ENCODE assay signal across 15 cellular contexts in the genomic region with DNA sequence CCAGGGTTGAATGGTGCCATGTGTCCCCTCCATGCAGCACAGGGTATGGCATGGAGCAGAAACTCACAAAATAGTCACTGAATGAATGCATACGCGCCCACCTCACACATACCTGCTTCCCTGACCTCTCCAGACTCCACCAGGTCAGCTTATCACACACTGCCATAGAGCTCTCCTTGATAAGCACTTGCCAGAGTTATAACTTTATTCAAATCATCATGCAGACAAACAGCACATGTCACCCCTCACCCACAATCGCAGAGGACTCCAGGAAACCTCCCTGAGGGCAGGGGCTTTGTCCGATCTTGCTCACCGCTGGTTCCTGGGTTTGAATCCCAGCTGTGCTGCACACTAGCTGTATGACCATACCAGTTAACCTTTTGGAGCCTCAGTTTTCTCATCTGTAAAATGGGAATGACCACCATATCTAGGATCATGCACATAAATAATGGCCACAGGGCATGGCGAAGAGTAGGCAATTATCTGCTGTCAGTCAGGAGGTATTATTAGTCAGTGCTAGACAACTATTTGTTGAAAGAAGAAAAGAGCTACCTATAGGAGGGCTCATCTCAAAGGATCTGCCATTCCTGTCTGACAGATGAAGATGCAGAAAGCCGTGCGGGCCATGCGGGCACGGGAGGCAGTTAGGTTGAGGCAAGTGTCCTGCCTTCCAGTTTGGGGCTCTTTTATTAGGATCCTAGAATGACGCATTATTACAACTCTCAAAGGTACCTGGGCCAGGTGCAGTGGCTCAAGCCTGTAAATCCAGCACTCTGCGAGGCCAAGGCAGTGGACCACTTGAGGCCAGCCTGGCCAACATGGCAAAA. TPM values are rescaled to one million over a fixed set of nuclear protein-coding genes. Genes with fewer than 3 reads are reported as not detected.
DNase-seq lines count a peak whose midpoint lies in the region; ATAC-seq and TF ChIP-seq lines count a peak whose summit lies in the region.
"Had no signal": no experiment of that assay in that cellular context is flagged by ENCODE, and none has a peak within 500 bp of the region (broad histone marks: within the 10 kb centered on the region; RNA-seq: fewer than 3 reads in every experiment).

No MANE protein-coding gene starts in this region.

- DNase-seq in Right ventricle myocardium superior (peak; percentile 10), right atrium auricular region (ENCODE audit: low spot score) (no peak), memory B cell (ENCODE audit: low spot score in 2 of 2) (no peak), upper lobe of right lung (no peak), mammary epithelial cell (no peak), GM03348 (ENCODE audit: low spot score) (no peak), caudate nucleus (lab: John Stamatoyannopoulos, UW) (no peak)
- DNase-seq: activated gamma-delta T cell treated with Interleukin-2 at 50 U/mL for 16 hours, cerebellar nuclear complex, hypothalamus, left ventricle myocardium inferior, NCI-H446, OCI-M1 had no signal

- no peak overlapping the region for H3K9ac ChIP-seq in mammary epithelial cell (ENCODE audit: insufficient read depth, low read length)

- BruUV-seq in mammary epithelial cell (replicated peaks; lab: Mats Ljungman, UMichigan), result no TSS peak

- H3K27me3 ChIP-seq in right atrium auricular region (no peaks in the 10 kb centered on the region), upper lobe of right lung (no peaks in the 10 kb centered on the region), mammary epithelial cell (ENCODE audit: insufficient read depth, low read length) (no peaks in the 10 kb centered on the region)
- H3K27me3 ChIP-seq: upper lobe of left lung had no signal

- dilution Hi-C loops in mammary epithelial cell (cut with HindIII; ENCODE audit: low sequenced_read_pairs), result no loop called here

- H3K9me3 ChIP-seq in right atrium auricular region (no peaks in the 10 kb centered on the region), upper lobe of right lung (no peaks in the 10 kb centered on the region), mammary epithelial cell (replicated peaks; ENCODE audit: insufficient read depth, low read length) (no peaks in the 10 kb centered on the region)
- H3K9me3 ChIP-seq: left ventricle myocardium inferior, upper lobe of left lung had no signal

- WGBS in mammary epithelial cell (ENCODE audit: low coverage, missing lambda C conversion rate), result 96% methylated on average over 9 of the region's 12 CpGs

- no peak overlapping the region for H3K4me3 ChIP-seq in right atrium auricular region
- no peak overlapping the region for H3K4me3 ChIP-seq in upper lobe of right lung
- H3K4me3 ChIP-seq in mammary epithelial cell (replicated peaks in 1 of 3; ENCODE audit: insufficient read depth in 1 of 3, low read depth in 2 of 3, low read length in 3 of 3), result no peak overlapping the region
- H3K4me3 ChIP-seq: left ventricle myocardium inferior, upper lobe of left lung had no signal

- H3K36me3 Mint-ChIP-seq in activated T-helper 17 cell treated with anti-CD3 and anti-CD28 coated beads, Interleukin-2, amount 50 U/mL, for 72 hours (ENCODE audit: low read depth), result peaks cover 61% of the 10 kb centered on the region
- peaks cover 13% of the 10 kb centered on the region for H3K36me3 Mint-ChIP-seq in memory B cell

- peaks cover 0 to 13% of the 10 kb centered on the region in 2 donors for H3K4me1 ChIP-seq in right atrium auricular region
- peaks cover 17% of the 10 kb centered on the region for H3K4me1 ChIP-seq in upper lobe of right lung
- H3K4me1 ChIP-seq in mammary epithelial cell (ENCODE audit: insufficient read depth, low read length), result peaks cover 12% of the 10 kb centered on the region

- CTCF ChIA-PET in mammary epithelial cell (lab: Charles Lee; ENCODE audit: low non-redundant PET), result no interaction called here

- H2AFZ ChIP-seq in mammary epithelial cell (ENCODE audit: low read depth, low read length), result no peak overlapping the region

- no peak for TF ChIP-seq CTCF in right atrium auricular region (IDR thresholded peaks at IDR 0.05)
- no peak for TF ChIP-seq CTCF in upper lobe of right lung (IDR thresholded peaks at IDR 0.05)
- TF ChIP-seq CTCF in mammary epithelial cell (conservative IDR thresholded peaks at IDR 0.05 in 1 of 2, IDR thresholded peaks at IDR 0.05 in 1 of 2; ENCODE audit: extremely low read depth in 1 of 2, insufficient read depth in 1 of 2, low read depth in 1 of 2, low read length in 2 of 2), result no peak

- H3K4me3 Mint-ChIP-seq in activated T-helper 17 cell treated with anti-CD3 and anti-CD28 coated beads, Interleukin-2, amount 50 U/mL, for 72 hours, result peak overlapping the region; percentile 63
- peak overlapping the region; percentile 15 for H3K4me3 Mint-ChIP-seq in memory B cell

- H3K27me3 Mint-ChIP-seq in activated T-helper 17 cell treated with anti-CD3 and anti-CD28 coated beads, Interleukin-2, amount 50 U/mL, for 72 hours, result no peaks in the 10 kb centered on the region
- no peaks in the 10 kb centered on the region for H3K27me3 Mint-ChIP-seq in memory B cell

- H3K4me2 ChIP-seq in mammary epithelial cell (ENCODE audit: insufficient read depth, low read depth, low read length), result no peak overlapping the region

- H3K36me3 ChIP-seq in right atrium auricular region (peaks cover 25% of the 10 kb centered on the region), upper lobe of right lung (peaks cover 29% of the 10 kb centered on the region), mammary epithelial cell (ENCODE audit: insufficient read depth, low read length) (peaks cover 1% of the 10 kb centered on the region)

- no peaks in the 10 kb centered on the region for H3K9me3 Mint-ChIP-seq in activated T-helper 17 cell treated with anti-CD3 and anti-CD28 coated beads, Interleukin-2, amount 50 U/mL, for 72 hours
- no peaks in the 10 kb centered on the region for H3K9me3 Mint-ChIP-seq in memory B cell

- H3K4me1 Mint-ChIP-seq in activated T-helper 17 cell treated with anti-CD3 and anti-CD28 coated beads, Interleukin-2, amount 50 U/mL, for 72 hours, result peaks cover 29% of the 10 kb centered on the region
- H3K4me1 Mint-ChIP-seq in memory B cell, result peaks cover 39% of the 10 kb centered on the region

- H4K20me1 ChIP-seq in mammary epithelial cell (ENCODE audit: insufficient read depth, low read length), result no peaks in the 10 kb centered on the region

- no peak overlapping the region for H3K27ac ChIP-seq in right atrium auricular region
- H3K27ac ChIP-seq in upper lobe of right lung, result peak overlapping the region; percentile 83
- H3K27ac ChIP-seq in mammary epithelial cell (ENCODE audit: insufficient read depth, low read depth, low read length), result no peak overlapping the region
- no peak overlapping the region for H3K27ac ChIP-seq in caudate nucleus (ENCODE audit: low read depth, low read length)

- peak overlapping the region; percentile 87 for H3K27ac Mint-ChIP-seq in activated T-helper 17 cell treated with anti-CD3 and anti-CD28 coated beads, Interleukin-2, amount 50 U/mL, for 72 hours
- H3K27ac Mint-ChIP-seq in memory B cell, result peak overlapping the region; percentile 84

- H3K79me2 ChIP-seq in mammary epithelial cell (ENCODE audit: insufficient read depth, low read length), result no peaks in the 10 kb centered on the region

- in situ Hi-C loops in mammary epithelial cell (cut with MboI; ENCODE audit: low sequenced_read_pairs in 2 of 2), result no loop called here

- intact Hi-C loops in Right ventricle myocardium superior (cut with DNase I) (no loop called here), upper lobe of right lung (cut with DNase I) (no loop called here), mammary epithelial cell (cut with micrococcal nuclease) (no loop called here)

- no peak for ATAC-seq in Right ventricle myocardium superior (ENCODE audit: poor library complexity)
- ATAC-seq in activated T-helper 17 cell treated with anti-CD3 and anti-CD28 coated beads, Interleukin-2, amount 50 U/mL, for 72 hours (replicated peaks), result no peak
- no peak for ATAC-seq in memory B cell (ENCODE audit: low read depth)
- ATAC-seq in upper lobe of right lung, result no peak

RNA-seq across cellular contexts. Expression of a gene that starts 14.0 kb away (rescaled TPM):
- total RNA-seq in Right ventricle myocardium superior, result 12.4 TPM
- total RNA-seq in right atrium auricular region, result 10 to 100 TPM; 14.3 to 14.9 TPM
- 10 to 100 TPM; 33.8 to 34.9 TPM for total RNA-seq in activated T-helper 17 cell treated with anti-CD3 and anti-CD28 coated beads, Interleukin-2, amount 50 U/mL, for 72 hours
- 23.8 TPM for total RNA-seq in upper lobe of right lung
- total RNA-seq in mammary epithelial cell, result 10 to 100 TPM; 11.0 to 25.3 TPM
- 18.8 TPM for polyA plus RNA-seq in mammary epithelial cell
- 30.6 TPM for polyA minus RNA-seq in mammary epithelial cell

RNA-seq across cellular contexts. Expression of a gene that starts 14.2 kb away (rescaled TPM):
- 0.46 TPM for total RNA-seq in Right ventricle myocardium superior
- 1 to 10 TPM; 1.6 to 4.5 TPM for total RNA-seq in right atrium auricular region
- total RNA-seq in activated T-helper 17 cell treated with anti-CD3 and anti-CD28 coated beads, Interleukin-2, amount 50 U/mL, for 72 hours, result 1 to 10 TPM; 4.6 to 6.2 TPM
- total RNA-seq in upper lobe of right lung, result 4.7 TPM
- total RNA-seq in mammary epithelial cell, result under 1 TPM; 0.21 to 0.83 TPM
- 3.5 TPM for polyA plus RNA-seq in mammary epithelial cell
- polyA minus RNA-seq in mammary epithelial cell, result not detected

RNA-seq across cellular contexts. Expression of a gene that starts 28.4 kb away (rescaled TPM):
- total RNA-seq in Right ventricle myocardium superior (1.5 TPM), right atrium auricular region (under 1 TPM in 1 of 2 donors, not detected in 1; 0.39 TPM), upper lobe of right lung (2.3 TPM), mammary epithelial cell (1 to 10 TPM in 1 of 2 donors, under 1 TPM in 1; 0.17 to 2.1 TPM)
- total RNA-seq in activated T-helper 17 cell treated with anti-CD3 and anti-CD28 coated beads, Interleukin-2, amount 50 U/mL, for 72 hours, result 1 to 10 TPM in 1 of 2 donors, under 1 TPM in 1; 0.86 to 1.7 TPM
- polyA plus RNA-seq in mammary epithelial cell, result 0.17 TPM
- polyA minus RNA-seq in mammary epithelial cell, result not detected

RNA-seq across cellular contexts. Expression of a gene that starts 34.4 kb away (rescaled TPM):
- 14.7 TPM for total RNA-seq in Right ventricle myocardium superior
- total RNA-seq in right atrium auricular region, result 10 to 100 TPM; 17.9 to 25.4 TPM
- 10 to 100 TPM; 71.1 to 74.0 TPM for total RNA-seq in activated T-helper 17 cell treated with anti-CD3 and anti-CD28 coated beads, Interleukin-2, amount 50 U/mL, for 72 hours
- 34.6 TPM for total RNA-seq in upper lobe of right lung
- total RNA-seq in mammary epithelial cell, result 100 to 1,000 TPM; 114 to 122 TPM
- polyA plus RNA-seq in mammary epithelial cell, result 176 TPM
- polyA minus RNA-seq in mammary epithelial cell, result 122 TPM

RNA-seq across cellular contexts. Expression of a gene that starts 34.6 kb away (rescaled TPM):
- total RNA-seq in Right ventricle myocardium superior (16.7 TPM), right atrium auricular region (10 to 100 TPM; 24.7 to 25.9 TPM), upper lobe of right lung (23.2 TPM), mammary epithelial cell (10 to 100 TPM; 23.5 to 31.2 TPM)
- total RNA-seq in activated T-helper 17 cell treated with anti-CD3 and anti-CD28 coated beads, Interleukin-2, amount 50 U/mL, for 72 hours, result 10 to 100 TPM; 18.3 to 22.1 TPM
- polyA plus RNA-seq in mammary epithelial cell, result 10.2 TPM
- polyA minus RNA-seq in mammary epithelial cell, result 35.9 TPM
